In the genomic region with DNA sequence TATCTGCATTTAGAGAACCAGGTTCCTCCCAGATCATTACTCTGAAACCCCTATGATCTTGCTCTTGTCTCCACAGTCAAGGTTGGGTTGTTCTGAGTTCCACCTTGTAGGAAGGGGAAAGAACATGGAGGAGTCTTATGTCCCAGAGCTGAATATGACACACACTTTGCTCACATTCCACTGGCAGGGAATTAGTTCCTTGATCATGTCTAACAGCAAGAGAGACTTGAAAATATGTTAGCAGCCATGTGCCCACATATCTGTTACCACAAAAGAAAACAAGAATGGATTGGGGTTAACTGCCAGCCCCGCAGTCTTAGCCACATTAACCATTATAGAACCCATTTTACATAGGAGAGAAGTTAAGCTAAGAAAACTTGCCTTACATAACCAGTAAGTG, we compare ENCODE assay signal across 19 cellular contexts.
DNase-seq lines count a peak whose midpoint lies in the region; ATAC-seq, FAIRE-seq and TF ChIP-seq lines count a peak whose summit lies in the region.
"Had no signal": no experiment of that assay in that cellular context is flagged by ENCODE, and none has a peak within 500 bp of the region (broad histone marks: within the 10 kb centered on the region; RNA-seq: fewer than 3 reads in every experiment).

No MANE protein-coding gene starts in this region.

- POLR2A ChIA-PET in PC-3 (lab: Charles Lee; ENCODE audit: unreplicated experiment) = interaction anchor here (0.6 kb wide), 1 partner anchor 80 kb away, joined by 3 read pairs; no protein-coding TSS in a partner anchor

- H3K27ac ChIP-seq in PC-3 (ENCODE audit: low read length) = no peak overlapping the region
- H3K27ac ChIP-seq: A549 had no signal

- H3K4me2 ChIP-seq in PC-3 (ENCODE audit: low read length) = no peak overlapping the region
- H3K4me2 ChIP-seq: A549, GM23338 had no signal

- no peaks in the 10 kb centered on the region for H3K9me3 ChIP-seq in PC-3 (ENCODE audit: low read length)
- H3K9me3 ChIP-seq: A549, HAP-1 had no signal

- no peak overlapping the region for H3K4me3 ChIP-seq in PC-3 (ENCODE audit: low read length)
- H3K4me3 ChIP-seq: A549, GM23338, HAP-1 had no signal

- no peaks in the 10 kb centered on the region for H3K79me2 ChIP-seq in PC-3 (ENCODE audit: low read length)

- no peak for TF ChIP-seq POLR2A in GM12891 (IDR thresholded peaks at IDR 0.05; ENCODE audit: low read depth, low read length)

- no peak overlapping the region for H2AFZ ChIP-seq in PC-3 (ENCODE audit: low read length)

- CTCF ChIA-PET in PC-3 (lab: Charles Lee) = no interaction called here

- DNase-seq in GM12891 (ENCODE audit: insufficient read length, low spot score) (no peak), PC-3 (peak; percentile 24), ecto neural progenitor cell (ENCODE audit: low spot score) (peak; percentile 20), renal cortical epithelial cell (ENCODE audit: low read depth) (peak; percentile 69), urothelium cell line (ENCODE audit: low spot score) (no peak), NCI-H526 treated with DMSO at 0.1 percent for 48 hours (lab: John Stamatoyannopoulos, UW) (no peak)
- DNase-seq in NK-92 treated with Interleukin-12 subunit alpha and Interleukin-12 subunit beta, amount 100 ng/mL, for 24 hours (lab: John Stamatoyannopoulos, UW) = no peak
- DNase-seq in activated CD4-positive, alpha-beta T cell treated with anti-CD3 and anti-CD28 coated beads, Interleukin-2, amount 50 U/mL, for 48 hours = no peak
- DNase-seq: CD4-positive, CD25-positive, alpha-beta regulatory T cell; NCI-H1092 treated with DMSO at 0.1 percent for 48 hours; NCI-H146; NCI-H2029 treated with DMSO at 0.1 percent for 48 hours; NCI-H510A treated with DMSO at 0.1 percent for 48 hours; NCI-H82; Right ventricle myocardium superior had no signal

- no peaks in the 10 kb centered on the region for H3K9me2 ChIP-seq in PC-3 (replicated peaks; ENCODE audit: low read length)

- FAIRE-seq in GM12891 (lab: Jason Lieb, UNC) (peak; percentile 23), urothelium cell line (lab: Jason Lieb, UNC) (no peak)
- FAIRE-seq: A549, GM12892 had no signal

- H3K9ac ChIP-seq in PC-3 (ENCODE audit: low read length) = no peak overlapping the region

- no peak for TF ChIP-seq CTCF in PC-3 (conservative IDR thresholded peaks at IDR 0.05; ENCODE audit: low read depth, low read length)

- no TSS peak for BruUV-seq in PC-3 (replicated peaks; lab: Mats Ljungman, UMichigan)

- intact Hi-C loops in PC-3 (cut with micrococcal nuclease) = no loop called here

- no peaks in the 10 kb centered on the region for H3K36me3 ChIP-seq in PC-3 (ENCODE audit: low read depth, low read length)
- H3K36me3 ChIP-seq: HAP-1 had no signal

- H3F3A ChIP-seq in PC-3 (ENCODE audit: low read length, unreplicated experiment) = no peaks in the 10 kb centered on the region

- peaks cover 23% of the 10 kb centered on the region for H3K4me1 ChIP-seq in PC-3 (ENCODE audit: insufficient read depth, low read length)

- ATAC-seq in PC-3 = no peak
- ATAC-seq: A549, GM23338 had no signal

- H3K27me3 ChIP-seq in PC-3 (ENCODE audit: low read length) = no peaks in the 10 kb centered on the region

- H4K20me1 ChIP-seq in PC-3 (ENCODE audit: low read length) = no peaks in the 10 kb centered on the region

TF ChIP-seq in GM12891, 5 proteins besides CTCF, POLR2A, EP300 and RAD21:
- no peak for TF ChIP-seq PAX5 (IDR thresholded peaks at IDR 0.05; ENCODE audit: insufficient read depth, low read length, severe bottlenecking)
- no peak for TF ChIP-seq SPI1 (IDR thresholded peaks at IDR 0.05; ENCODE audit: low read depth, low read length)
- TF ChIP-seq TAF1 (IDR thresholded peaks at IDR 0.05; ENCODE audit: low read depth, low read length) = no peak
- TF ChIP-seq POU2F2 (IDR thresholded peaks at IDR 0.05; ENCODE audit: low read depth, low read length) = no peak
- no peak for TF ChIP-seq POLR2AphosphoS5 (IDR thresholded peaks at IDR 0.05; ENCODE audit: low read depth, low read length)

Comparison
In these comparisons a context has a peak if more than half of its experiments do, and no peak if none do; other contexts are left out.
1. DNase-seq: peak in PC-3 (single experiment), ecto neural progenitor cell (single experiment) and renal cortical epithelial cell (single experiment); none in GM12891 (single experiment), urothelium cell line (single experiment), NK-92 treated with Interleukin-12 subunit alpha and Interleukin-12 subunit beta, amount 100 ng/mL, for 24 hours (single experiment), activated CD4-positive, alpha-beta T cell treated with anti-CD3 and anti-CD28 coated beads, Interleukin-2, amount 50 U/mL, for 48 hours (0 of 2) and NCI-H526 treated with DMSO at 0.1 percent for 48 hours (single experiment).